ENCODE assay signal across 1 cellular context in the genomic region with DNA sequence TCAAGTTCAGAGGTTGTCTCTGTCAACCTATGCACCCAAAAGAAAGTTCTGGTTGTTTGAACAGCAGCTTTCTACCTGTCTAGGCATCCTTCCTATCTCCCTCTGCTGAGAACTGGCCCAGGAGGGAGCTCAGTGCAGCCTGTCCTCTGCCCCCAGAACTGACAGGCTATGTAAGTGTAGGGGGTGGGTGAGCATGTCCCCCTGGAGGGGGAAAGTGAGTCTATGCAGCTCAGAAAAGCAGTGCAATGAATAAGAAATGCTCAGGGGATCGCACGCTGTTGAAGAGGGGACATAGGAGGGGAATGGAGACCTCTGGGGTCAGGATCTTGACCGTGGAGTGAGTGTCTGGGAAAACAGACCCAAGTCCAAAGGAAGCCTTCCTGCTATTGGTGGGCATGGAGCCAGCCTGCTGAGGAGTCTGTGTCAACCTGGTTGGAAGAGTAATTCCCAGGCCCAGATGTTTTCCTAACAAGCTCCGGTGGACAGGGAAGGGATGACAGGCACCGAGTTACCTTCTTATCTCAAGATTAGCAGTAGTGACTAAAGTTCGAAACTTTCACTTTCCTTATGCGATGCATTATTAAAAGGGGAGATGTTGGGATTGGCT.
A peak's percentile ranks its signal among the peaks of the same experiment; 100 is the strongest.
TF ChIP-seq lines count a peak whose summit lies in the region.

No MANE protein-coding gene starts in this region.

TF ChIP-seq in HepG2, 621 proteins besides CTCF, POLR2A, EP300 and RAD21:
- TF ChIP-seq ZNF850 (CRISPR knock-in tag; conservative IDR thresholded peaks at IDR 0.05) (no peak), KMT2A (CRISPR knock-in tag; IDR thresholded peaks at IDR 0.05) (no peak), SRSF4 (IDR thresholded peaks at IDR 0.05; ENCODE audit: low read depth, low read length, poor library complexity, severe bottlenecking) (no peak), KDM5B (CRISPR knock-in tag; IDR thresholded peaks at IDR 0.05; ENCODE audit: borderline replicate concordance) (0 out of 2 replicates have a peak, but pooled peaks have one; percentile 27), NR2F6 (IDR thresholded peaks at IDR 0.05) (peak; percentile 59), NR2F6 (CRISPR knock-in tag; IDR thresholded peaks at IDR 0.05) (peak; percentile 69; the same call in 1 of the 2 replicates), SPEN (CRISPR knock-in tag; IDR thresholded peaks at IDR 0.05; ENCODE audit: low read depth) (peak; percentile 29; the same call in 1 of the 2 replicates), HOXA3 (CRISPR knock-in tag; IDR thresholded peaks at IDR 0.05) (0 out of 2 replicates have a peak, but pooled peaks have one; percentile 30), SKI (IDR thresholded peaks at IDR 0.05; ENCODE audit: partially characterized antibody) (peak; percentile 79), ZNF546 (CRISPR knock-in tag; conservative IDR thresholded peaks at IDR 0.05) (no peak), HNF4G (IDR thresholded peaks at IDR 0.05; ENCODE audit: borderline replicate concordance, low read depth, low read length) (0 out of 2 replicates have a peak, but pooled peaks have one; percentile 21), HNF4G (CRISPR knock-in tag; IDR thresholded peaks at IDR 0.05; ENCODE audit: borderline replicate concordance, low read depth) (no peak), RARA (CRISPR knock-in tag; IDR thresholded peaks at IDR 0.05) (peak; percentile 74), SALL1 (CRISPR knock-in tag; IDR thresholded peaks at IDR 0.05) (peak; percentile 25; the same call in 1 of the 2 replicates), ZNF350 (CRISPR knock-in tag; IDR thresholded peaks at IDR 0.05; ENCODE audit: borderline replicate concordance, low read depth) (0 out of 2 replicates have a peak, but pooled peaks have one; percentile 44), HDAC1 (CRISPR knock-in tag; IDR thresholded peaks at IDR 0.05) (0 out of 2 replicates have a peak, but pooled peaks have one; percentile 22), ZC3H13 (CRISPR knock-in tag; IDR thresholded peaks at IDR 0.05) (peak; percentile 36; the same call in 1 of the 2 replicates), FOXK1 (CRISPR knock-in tag; IDR thresholded peaks at IDR 0.05; ENCODE audit: borderline replicate concordance, low read depth) (0 out of 2 replicates have a peak, but pooled peaks have one; percentile 12), RBM22 (optimal IDR thresholded peaks at IDR 0.05; ENCODE audit: low read length) (peak; percentile 62), HIVEP1 (CRISPR knock-in tag; IDR thresholded peaks at IDR 0.05) (0 out of 2 replicates have a peak, but pooled peaks have one; percentile 19), HNF4A (CRISPR knock-in tag; IDR thresholded peaks at IDR 0.05) (peak; percentile 58; the same call in 1 of the 2 replicates), NR2F1 (CRISPR knock-in tag; IDR thresholded peaks at IDR 0.05) (no peak), KDM2A (CRISPR knock-in tag; IDR thresholded peaks at IDR 0.05; ENCODE audit: borderline replicate concordance, low read depth) (peak; percentile 31; the same call in 1 of the 2 replicates), DNMT1 (CRISPR knock-in tag; IDR thresholded peaks at IDR 0.05) (no peak), NFYB (CRISPR knock-in tag; IDR thresholded peaks at IDR 0.05) (peak; percentile 57; the same call in 1 of the 2 replicates)
- TF ChIP-seq, protein P1, sequence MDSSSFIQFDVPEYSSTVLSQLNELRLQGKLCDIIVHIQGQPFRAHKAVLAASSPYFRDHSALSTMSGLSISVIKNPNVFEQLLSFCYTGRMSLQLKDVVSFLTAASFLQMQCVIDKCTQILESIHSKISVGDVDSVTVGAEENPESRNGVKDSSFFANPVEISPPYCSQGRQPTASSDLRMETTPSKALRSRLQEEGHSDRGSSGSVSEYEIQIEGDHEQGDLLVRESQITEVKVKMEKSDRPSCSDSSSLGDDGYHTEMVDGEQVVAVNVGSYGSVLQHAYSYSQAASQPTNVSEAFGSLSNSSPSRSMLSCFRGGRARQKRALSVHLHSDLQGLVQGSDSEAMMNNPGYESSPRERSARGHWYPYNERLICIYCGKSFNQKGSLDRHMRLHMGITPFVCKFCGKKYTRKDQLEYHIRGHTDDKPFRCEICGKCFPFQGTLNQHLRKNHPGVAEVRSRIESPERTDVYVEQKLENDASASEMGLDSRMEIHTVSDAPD (CRISPR knock-in tag; IDR thresholded peaks at IDR 0.05): 0 out of 2 replicates have a peak, but pooled peaks have one; percentile 41
- TF ChIP-seq, protein P2, sequence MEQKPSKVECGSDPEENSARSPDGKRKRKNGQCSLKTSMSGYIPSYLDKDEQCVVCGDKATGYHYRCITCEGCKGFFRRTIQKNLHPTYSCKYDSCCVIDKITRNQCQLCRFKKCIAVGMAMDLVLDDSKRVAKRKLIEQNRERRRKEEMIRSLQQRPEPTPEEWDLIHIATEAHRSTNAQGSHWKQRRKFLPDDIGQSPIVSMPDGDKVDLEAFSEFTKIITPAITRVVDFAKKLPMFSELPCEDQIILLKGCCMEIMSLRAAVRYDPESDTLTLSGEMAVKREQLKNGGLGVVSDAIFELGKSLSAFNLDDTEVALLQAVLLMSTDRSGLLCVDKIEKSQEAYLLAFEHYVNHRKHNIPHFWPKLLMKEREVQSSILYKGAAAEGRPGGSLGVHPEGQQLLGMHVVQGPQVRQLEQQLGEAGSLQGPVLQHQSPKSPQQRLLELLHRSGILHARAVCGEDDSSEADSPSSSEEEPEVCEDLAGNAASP (CRISPR knock-in tag; IDR thresholded peaks at IDR 0.05; ENCODE audit: borderline replicate concordance): no peak
- TF ChIP-seq, protein P3, sequence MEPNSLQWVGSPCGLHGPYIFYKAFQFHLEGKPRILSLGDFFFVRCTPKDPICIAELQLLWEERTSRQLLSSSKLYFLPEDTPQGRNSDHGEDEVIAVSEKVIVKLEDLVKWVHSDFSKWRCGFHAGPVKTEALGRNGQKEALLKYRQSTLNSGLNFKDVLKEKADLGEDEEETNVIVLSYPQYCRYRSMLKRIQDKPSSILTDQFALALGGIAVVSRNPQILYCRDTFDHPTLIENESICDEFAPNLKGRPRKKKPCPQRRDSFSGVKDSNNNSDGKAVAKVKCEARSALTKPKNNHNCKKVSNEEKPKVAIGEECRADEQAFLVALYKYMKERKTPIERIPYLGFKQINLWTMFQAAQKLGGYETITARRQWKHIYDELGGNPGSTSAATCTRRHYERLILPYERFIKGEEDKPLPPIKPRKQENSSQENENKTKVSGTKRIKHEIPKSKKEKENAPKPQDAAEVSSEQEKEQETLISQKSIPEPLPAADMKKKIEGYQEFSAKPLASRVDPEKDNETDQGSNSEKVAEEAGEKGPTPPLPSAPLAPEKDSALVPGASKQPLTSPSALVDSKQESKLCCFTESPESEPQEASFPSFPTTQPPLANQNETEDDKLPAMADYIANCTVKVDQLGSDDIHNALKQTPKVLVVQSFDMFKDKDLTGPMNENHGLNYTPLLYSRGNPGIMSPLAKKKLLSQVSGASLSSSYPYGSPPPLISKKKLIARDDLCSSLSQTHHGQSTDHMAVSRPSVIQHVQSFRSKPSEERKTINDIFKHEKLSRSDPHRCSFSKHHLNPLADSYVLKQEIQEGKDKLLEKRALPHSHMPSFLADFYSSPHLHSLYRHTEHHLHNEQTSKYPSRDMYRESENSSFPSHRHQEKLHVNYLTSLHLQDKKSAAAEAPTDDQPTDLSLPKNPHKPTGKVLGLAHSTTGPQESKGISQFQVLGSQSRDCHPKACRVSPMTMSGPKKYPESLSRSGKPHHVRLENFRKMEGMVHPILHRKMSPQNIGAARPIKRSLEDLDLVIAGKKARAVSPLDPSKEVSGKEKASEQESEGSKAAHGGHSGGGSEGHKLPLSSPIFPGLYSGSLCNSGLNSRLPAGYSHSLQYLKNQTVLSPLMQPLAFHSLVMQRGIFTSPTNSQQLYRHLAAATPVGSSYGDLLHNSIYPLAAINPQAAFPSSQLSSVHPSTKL (CRISPR knock-in tag; IDR thresholded peaks at IDR 0.05): peak; percentile 43; the same call in 1 of the 2 replicates
- TF ChIP-seq, protein P4, sequence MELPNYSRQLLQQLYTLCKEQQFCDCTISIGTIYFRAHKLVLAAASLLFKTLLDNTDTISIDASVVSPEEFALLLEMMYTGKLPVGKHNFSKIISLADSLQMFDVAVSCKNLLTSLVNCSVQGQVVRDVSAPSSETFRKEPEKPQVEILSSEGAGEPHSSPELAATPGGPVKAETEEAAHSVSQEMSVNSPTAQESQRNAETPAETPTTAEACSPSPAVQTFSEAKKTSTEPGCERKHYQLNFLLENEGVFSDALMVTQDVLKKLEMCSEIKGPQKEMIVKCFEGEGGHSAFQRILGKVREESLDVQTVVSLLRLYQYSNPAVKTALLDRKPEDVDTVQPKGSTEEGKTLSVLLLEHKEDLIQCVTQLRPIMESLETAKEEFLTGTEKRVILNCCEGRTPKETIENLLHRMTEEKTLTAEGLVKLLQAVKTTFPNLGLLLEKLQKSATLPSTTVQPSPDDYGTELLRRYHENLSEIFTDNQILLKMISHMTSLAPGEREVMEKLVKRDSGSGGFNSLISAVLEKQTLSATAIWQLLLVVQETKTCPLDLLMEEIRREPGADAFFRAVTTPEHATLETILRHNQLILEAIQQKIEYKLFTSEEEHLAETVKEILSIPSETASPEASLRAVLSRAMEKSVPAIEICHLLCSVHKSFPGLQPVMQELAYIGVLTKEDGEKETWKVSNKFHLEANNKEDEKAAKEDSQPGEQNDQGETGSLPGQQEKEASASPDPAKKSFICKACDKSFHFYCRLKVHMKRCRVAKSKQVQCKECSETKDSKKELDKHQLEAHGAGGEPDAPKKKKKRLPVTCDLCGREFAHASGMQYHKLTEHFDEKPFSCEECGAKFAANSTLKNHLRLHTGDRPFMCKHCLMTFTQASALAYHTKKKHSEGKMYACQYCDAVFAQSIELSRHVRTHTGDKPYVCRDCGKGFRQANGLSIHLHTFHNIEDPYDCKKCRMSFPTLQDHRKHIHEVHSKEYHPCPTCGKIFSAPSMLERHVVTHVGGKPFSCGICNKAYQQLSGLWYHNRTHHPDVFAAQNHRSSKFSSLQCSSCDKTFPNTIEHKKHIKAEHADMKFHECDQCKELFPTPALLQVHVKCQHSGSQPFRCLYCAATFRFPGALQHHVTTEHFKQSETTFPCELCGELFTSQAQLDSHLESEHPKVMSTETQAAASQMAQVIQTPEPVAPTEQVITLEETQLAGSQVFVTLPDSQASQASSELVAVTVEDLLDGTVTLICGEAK (IDR thresholded peaks at IDR 0.05): no peak
- TF ChIP-seq, protein P4 (CRISPR knock-in tag; IDR thresholded peaks at IDR 0.05): 0 out of 2 replicates have a peak, but pooled peaks have one; percentile 28
- TF ChIP-seq, protein P5, sequence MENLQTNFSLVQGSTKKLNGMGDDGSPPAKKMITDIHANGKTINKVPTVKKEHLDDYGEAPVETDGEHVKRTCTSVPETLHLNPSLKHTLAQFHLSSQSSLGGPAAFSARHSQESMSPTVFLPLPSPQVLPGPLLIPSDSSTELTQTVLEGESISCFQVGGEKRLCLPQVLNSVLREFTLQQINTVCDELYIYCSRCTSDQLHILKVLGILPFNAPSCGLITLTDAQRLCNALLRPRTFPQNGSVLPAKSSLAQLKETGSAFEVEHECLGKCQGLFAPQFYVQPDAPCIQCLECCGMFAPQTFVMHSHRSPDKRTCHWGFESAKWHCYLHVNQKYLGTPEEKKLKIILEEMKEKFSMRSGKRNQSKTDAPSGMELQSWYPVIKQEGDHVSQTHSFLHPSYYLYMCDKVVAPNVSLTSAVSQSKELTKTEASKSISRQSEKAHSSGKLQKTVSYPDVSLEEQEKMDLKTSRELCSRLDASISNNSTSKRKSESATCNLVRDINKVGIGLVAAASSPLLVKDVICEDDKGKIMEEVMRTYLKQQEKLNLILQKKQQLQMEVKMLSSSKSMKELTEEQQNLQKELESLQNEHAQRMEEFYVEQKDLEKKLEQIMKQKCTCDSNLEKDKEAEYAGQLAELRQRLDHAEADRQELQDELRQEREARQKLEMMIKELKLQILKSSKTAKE (CRISPR knock-in tag; IDR thresholded peaks at IDR 0.05; ENCODE audit: borderline replicate concordance): peak; percentile 36; the same call in 1 of the 2 replicates
TF ChIP-seq in HepG2: peak in this region for 21.
